In the genomic region with DNA sequence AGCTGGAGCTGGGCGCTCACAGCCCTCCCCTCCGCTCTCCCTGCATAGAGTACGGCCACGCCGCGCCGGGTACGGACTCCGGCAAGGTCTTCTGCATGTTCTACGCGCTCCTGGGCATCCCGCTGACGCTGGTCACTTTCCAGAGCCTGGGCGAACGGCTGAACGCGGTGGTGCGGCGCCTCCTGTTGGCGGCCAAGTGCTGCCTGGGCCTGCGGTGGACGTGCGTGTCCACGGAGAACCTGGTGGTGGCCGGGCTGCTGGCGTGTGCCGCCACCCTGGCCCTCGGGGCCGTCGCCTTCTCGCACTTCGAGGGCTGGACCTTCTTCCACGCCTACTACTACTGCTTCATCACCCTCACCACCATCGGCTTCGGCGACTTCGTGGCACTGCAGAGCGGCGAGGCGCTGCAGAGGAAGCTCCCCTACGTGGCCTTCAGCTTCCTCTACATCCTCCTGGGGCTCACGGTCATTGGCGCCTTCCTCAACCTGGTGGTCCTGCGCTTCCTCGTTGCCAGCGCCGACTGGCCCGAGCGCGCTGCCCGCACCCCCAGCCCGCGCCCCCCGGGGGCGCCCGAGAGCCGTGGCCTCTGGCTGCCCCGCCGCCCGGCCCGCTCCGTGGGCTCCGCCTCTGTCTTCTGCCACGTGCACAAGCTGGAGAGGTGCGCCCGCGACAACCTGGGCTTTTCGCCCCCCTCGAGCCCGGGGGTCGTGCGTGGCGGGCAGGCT, we compare ENCODE assay signal across 1 cellular context.
A peak's percentile ranks its signal among the peaks of the same experiment; 100 is the strongest.
TF ChIP-seq lines count a peak whose summit lies in the region.

No MANE protein-coding gene starts in this region.

TF ChIP-seq in HepG2, 621 proteins besides CTCF, POLR2A, EP300 and RAD21 (continued from another document):
- TF ChIP-seq, protein P1, sequence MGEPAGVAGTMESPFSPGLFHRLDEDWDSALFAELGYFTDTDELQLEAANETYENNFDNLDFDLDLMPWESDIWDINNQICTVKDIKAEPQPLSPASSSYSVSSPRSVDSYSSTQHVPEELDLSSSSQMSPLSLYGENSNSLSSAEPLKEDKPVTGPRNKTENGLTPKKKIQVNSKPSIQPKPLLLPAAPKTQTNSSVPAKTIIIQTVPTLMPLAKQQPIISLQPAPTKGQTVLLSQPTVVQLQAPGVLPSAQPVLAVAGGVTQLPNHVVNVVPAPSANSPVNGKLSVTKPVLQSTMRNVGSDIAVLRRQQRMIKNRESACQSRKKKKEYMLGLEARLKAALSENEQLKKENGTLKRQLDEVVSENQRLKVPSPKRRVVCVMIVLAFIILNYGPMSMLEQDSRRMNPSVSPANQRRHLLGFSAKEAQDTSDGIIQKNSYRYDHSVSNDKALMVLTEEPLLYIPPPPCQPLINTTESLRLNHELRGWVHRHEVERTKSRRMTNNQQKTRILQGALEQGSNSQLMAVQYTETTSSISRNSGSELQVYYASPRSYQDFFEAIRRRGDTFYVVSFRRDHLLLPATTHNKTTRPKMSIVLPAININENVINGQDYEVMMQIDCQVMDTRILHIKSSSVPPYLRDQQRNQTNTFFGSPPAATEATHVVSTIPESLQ (CRISPR knock-in tag; conservative IDR thresholded peaks at IDR 0.05): no peak
- TF ChIP-seq JARID2 (CRISPR knock-in tag; IDR thresholded peaks at IDR 0.05; ENCODE audit: insufficient replicate concordance) (peak; percentile 51), ERF (CRISPR knock-in tag; IDR thresholded peaks at IDR 0.05) (no peak), TOE1 (CRISPR knock-in tag; IDR thresholded peaks at IDR 0.05) (no peak), ZNF138 (CRISPR knock-in tag; IDR thresholded peaks at IDR 0.05; ENCODE audit: low read depth) (no peak), ZNF264 (CRISPR knock-in tag; IDR thresholded peaks at IDR 0.05) (no peak), HDAC6 (IDR thresholded peaks at IDR 0.05; ENCODE audit: low read depth, low read length) (no peak), ZMYM2 (CRISPR knock-in tag; IDR thresholded peaks at IDR 0.05) (0 out of 2 replicates have a peak, but pooled peaks have one; percentile 26), ZNF549 (CRISPR knock-in tag; IDR thresholded peaks at IDR 0.05) (no peak), CREB3 (CRISPR knock-in tag; IDR thresholded peaks at IDR 0.05) (no peak), AKNA (CRISPR knock-in tag; IDR thresholded peaks at IDR 0.05; ENCODE audit: borderline replicate concordance) (no peak)
- TF ChIP-seq, protein P2, sequence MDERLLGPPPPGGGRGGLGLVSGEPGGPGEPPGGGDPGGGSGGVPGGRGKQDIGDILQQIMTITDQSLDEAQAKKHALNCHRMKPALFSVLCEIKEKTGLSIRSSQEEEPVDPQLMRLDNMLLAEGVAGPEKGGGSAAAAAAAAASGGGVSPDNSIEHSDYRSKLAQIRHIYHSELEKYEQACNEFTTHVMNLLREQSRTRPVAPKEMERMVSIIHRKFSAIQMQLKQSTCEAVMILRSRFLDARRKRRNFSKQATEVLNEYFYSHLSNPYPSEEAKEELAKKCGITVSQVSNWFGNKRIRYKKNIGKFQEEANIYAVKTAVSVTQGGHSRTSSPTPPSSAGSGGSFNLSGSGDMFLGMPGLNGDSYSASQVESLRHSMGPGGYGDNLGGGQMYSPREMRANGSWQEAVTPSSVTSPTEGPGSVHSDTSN (CRISPR knock-in tag; IDR thresholded peaks at IDR 0.05): no peak
- TF ChIP-seq, protein P3, sequence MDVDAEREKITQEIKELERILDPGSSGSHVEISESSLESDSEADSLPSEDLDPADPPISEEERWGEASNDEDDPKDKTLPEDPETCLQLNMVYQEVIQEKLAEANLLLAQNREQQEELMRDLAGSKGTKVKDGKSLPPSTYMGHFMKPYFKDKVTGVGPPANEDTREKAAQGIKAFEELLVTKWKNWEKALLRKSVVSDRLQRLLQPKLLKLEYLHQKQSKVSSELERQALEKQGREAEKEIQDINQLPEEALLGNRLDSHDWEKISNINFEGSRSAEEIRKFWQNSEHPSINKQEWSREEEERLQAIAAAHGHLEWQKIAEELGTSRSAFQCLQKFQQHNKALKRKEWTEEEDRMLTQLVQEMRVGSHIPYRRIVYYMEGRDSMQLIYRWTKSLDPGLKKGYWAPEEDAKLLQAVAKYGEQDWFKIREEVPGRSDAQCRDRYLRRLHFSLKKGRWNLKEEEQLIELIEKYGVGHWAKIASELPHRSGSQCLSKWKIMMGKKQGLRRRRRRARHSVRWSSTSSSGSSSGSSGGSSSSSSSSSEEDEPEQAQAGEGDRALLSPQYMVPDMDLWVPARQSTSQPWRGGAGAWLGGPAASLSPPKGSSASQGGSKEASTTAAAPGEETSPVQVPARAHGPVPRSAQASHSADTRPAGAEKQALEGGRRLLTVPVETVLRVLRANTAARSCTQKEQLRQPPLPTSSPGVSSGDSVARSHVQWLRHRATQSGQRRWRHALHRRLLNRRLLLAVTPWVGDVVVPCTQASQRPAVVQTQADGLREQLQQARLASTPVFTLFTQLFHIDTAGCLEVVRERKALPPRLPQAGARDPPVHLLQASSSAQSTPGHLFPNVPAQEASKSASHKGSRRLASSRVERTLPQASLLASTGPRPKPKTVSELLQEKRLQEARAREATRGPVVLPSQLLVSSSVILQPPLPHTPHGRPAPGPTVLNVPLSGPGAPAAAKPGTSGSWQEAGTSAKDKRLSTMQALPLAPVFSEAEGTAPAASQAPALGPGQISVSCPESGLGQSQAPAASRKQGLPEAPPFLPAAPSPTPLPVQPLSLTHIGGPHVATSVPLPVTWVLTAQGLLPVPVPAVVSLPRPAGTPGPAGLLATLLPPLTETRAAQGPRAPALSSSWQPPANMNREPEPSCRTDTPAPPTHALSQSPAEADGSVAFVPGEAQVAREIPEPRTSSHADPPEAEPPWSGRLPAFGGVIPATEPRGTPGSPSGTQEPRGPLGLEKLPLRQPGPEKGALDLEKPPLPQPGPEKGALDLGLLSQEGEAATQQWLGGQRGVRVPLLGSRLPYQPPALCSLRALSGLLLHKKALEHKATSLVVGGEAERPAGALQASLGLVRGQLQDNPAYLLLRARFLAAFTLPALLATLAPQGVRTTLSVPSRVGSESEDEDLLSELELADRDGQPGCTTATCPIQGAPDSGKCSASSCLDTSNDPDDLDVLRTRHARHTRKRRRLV (CRISPR knock-in tag; IDR thresholded peaks at IDR 0.05): no peak
- TF ChIP-seq, protein P4, sequence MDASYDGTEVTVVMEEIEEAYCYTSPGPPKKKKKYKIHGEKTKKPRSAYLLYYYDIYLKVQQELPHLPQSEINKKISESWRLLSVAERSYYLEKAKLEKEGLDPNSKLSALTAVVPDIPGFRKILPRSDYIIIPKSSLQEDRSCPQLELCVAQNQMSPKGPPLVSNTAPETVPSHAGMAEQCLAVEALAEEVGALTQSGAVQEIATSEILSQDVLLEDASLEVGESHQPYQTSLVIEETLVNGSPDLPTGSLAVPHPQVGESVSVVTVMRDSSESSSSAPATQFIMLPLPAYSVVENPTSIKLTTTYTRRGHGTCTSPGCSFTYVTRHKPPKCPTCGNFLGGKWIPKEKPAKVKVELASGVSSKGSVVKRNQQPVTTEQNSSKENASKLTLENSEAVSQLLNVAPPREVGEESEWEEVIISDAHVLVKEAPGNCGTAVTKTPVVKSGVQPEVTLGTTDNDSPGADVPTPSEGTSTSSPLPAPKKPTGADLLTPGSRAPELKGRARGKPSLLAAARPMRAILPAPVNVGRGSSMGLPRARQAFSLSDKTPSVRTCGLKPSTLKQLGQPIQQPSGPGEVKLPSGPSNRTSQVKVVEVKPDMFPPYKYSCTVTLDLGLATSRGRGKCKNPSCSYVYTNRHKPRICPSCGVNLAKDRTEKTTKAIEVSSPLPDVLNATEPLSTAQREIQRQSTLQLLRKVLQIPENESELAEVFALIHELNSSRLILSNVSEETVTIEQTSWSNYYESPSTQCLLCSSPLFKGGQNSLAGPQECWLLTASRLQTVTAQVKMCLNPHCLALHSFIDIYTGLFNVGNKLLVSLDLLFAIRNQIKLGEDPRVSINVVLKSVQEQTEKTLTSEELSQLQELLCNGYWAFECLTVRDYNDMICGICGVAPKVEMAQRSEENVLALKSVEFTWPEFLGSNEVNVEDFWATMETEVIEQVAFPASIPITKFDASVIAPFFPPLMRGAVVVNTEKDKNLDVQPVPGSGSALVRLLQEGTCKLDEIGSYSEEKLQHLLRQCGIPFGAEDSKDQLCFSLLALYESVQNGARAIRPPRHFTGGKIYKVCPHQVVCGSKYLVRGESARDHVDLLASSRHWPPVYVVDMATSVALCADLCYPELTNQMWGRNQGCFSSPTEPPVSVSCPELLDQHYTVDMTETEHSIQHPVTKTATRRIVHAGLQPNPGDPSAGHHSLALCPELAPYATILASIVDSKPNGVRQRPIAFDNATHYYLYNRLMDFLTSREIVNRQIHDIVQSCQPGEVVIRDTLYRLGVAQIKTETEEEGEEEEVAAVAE (CRISPR knock-in tag; IDR thresholded peaks at IDR 0.05; ENCODE audit: borderline replicate concordance): no peak
